In genomic region chr10:93995598-93996271, GRCh38 we compare ENCODE assay signal across 18 cellular contexts. TPM values are rescaled to one million over a fixed set of nuclear protein-coding genes. Genes with fewer than 3 reads are reported as not detected.
DNase-seq lines count a peak whose midpoint lies in the region; ATAC-seq, FAIRE-seq and TF ChIP-seq lines count a peak whose summit lies in the region.
"Had no signal": no experiment of that assay in that cellular context is flagged by ENCODE, and none has a peak within 500 bp of the region (broad histone marks: within the 10 kb centered on the region; RNA-seq: fewer than 3 reads in every experiment).

No MANE protein-coding gene starts in this region.

- FAIRE-seq in urothelium cell line (lab: Jason Lieb, UNC) = no peak
- FAIRE-seq: TTC549 had no signal

- POLR2A ChIA-PET in SK-N-SH (lab: Yijun Ruan, JAX) = no interaction called here

- no peak overlapping the region for H3K4me3 ChIP-seq in SK-N-SH (ENCODE audit: low read depth in 2 of 2, low read length in 1 of 2)
- peak overlapping the region; percentile 3 for H3K4me3 ChIP-seq in astrocyte of the cerebellum (ENCODE audit: low read depth, low read length)
- H3K4me3 ChIP-seq: lung had no signal

- DNase-seq in SK-N-SH = no peak
- peak; percentile 80 for DNase-seq in astrocyte of the cerebellum (ENCODE audit: low read depth)
- DNase-seq in iris pigment epithelial cell (ENCODE audit: low read depth) = peak; percentile 46
- peak; percentile 36 for DNase-seq in urothelium cell line (ENCODE audit: low spot score)
- DNase-seq in omental fat pad (ENCODE audit: low spot score) = no peak
- DNase-seq: 8988T; activated CD8-positive, alpha-beta memory T cell treated with anti-CD3 and anti-CD28 coated beads for 24 hours; activated gamma-delta T cell; Calu3; NCI-H1417 treated with DMSO at 0.1 percent for 48 hours; nucleus accumbens; stimulated activated CD4-positive, alpha-beta T cell treated with anti-CD3 and anti-CD28 coated beads, Interleukin-12 subunit alpha, Interleukin-12 subunit beta, amount 100 ng/mL, for 4 hours; substantia nigra had no signal

- peaks cover 32% of the 10 kb centered on the region for H3F3A ChIP-seq in SK-N-SH (replicated peaks; ENCODE audit: insufficient read depth)

- in situ Hi-C loops in astrocyte of the cerebellum (cut with HindIII; ENCODE audit: low sequenced_read_pairs) = no loop called here

- H3K4me2 ChIP-seq in SK-N-SH = no peak overlapping the region

- ATAC-seq in SK-N-SH treated with all-trans-retinoic acid at 6 μM for 48 hours = no peak
- no peak for ATAC-seq in omental fat pad (ENCODE audit: low FRiP score)
- no peak for ATAC-seq in GM18517 (IDR thresholded peaks at IDR 0.05; ENCODE audit: unreplicated experiment)
- ATAC-seq in HG02623 (IDR thresholded peaks at IDR 0.05; ENCODE audit: unreplicated experiment) = no peak

- CTCF ChIA-PET in SK-N-SH (lab: Yijun Ruan, JAX) = interaction anchor here (0.6 kb wide), 1 partner anchor 79 kb away, joined by 3 read pairs; no protein-coding TSS in a partner anchor

- H3K9ac ChIP-seq in SK-N-SH = no peak overlapping the region

- H3K79me2 ChIP-seq in SK-N-SH (ENCODE audit: insufficient read depth) = no peaks in the 10 kb centered on the region

- H3K36me3 ChIP-seq in SK-N-SH (replicated peaks in 1 of 2; ENCODE audit: control insufficient read depth in 1 of 2, insufficient read depth in 2 of 2, low read length in 1 of 2) = no peaks in the 10 kb centered on the region

- H3K27me3 ChIP-seq in SK-N-SH (ENCODE audit: insufficient read depth) = no peaks in the 10 kb centered on the region

- WGBS in SK-N-SH (ENCODE audit: low lambda C conversion rate) = 85% methylated on average over 10 of the region's 10 CpGs

- H3K27ac ChIP-seq in SK-N-SH (ENCODE audit: low read depth in 2 of 2, low read length in 1 of 2) = no peak overlapping the region

- TF ChIP-seq EP300 in SK-N-SH (IDR thresholded peaks at IDR 0.05; ENCODE audit: borderline replicate concordance in 1 of 2, low read depth in 1 of 2, low read length in 1 of 2) = no peak

- TF ChIP-seq CTCF in SK-N-SH (IDR thresholded peaks at IDR 0.05) (no peak), astrocyte of the cerebellum (IDR thresholded peaks at IDR 0.05; ENCODE audit: low read depth, low read length, missing control alignments) (no peak), omental fat pad (IDR thresholded peaks at IDR 0.05) (no peak)

- no peak overlapping the region for H2AFZ ChIP-seq in SK-N-SH (ENCODE audit: low read depth)

- H3K9me2 ChIP-seq in SK-N-SH = no peaks in the 10 kb centered on the region

- peaks cover 14 to 15% of the 10 kb centered on the region in 2 experiments; a peak in 3 of 4 replicates for H3K4me1 ChIP-seq in SK-N-SH (ENCODE audit: control insufficient read depth in 1 of 2, insufficient read depth in 2 of 2, low read depth in 1 of 2, low read length in 1 of 2)

- H3K9me3 ChIP-seq in SK-N-SH = no peaks in the 10 kb centered on the region

- TF ChIP-seq RAD21 in SK-N-SH (IDR thresholded peaks at IDR 0.05; ENCODE audit: low read length) = no peak

- H4K20me1 ChIP-seq in SK-N-SH (ENCODE audit: insufficient read depth) = no peaks in the 10 kb centered on the region

TF ChIP-seq in SK-N-SH, 30 proteins besides CTCF, POLR2A, EP300 and RAD21:
- TF ChIP-seq CHD2 (IDR thresholded peaks at IDR 0.05; ENCODE audit: low read length, partially characterized antibody) (no peak), YY1 (IDR thresholded peaks at IDR 0.05; ENCODE audit: low read depth) (no peak), NFIC (IDR thresholded peaks at IDR 0.05; ENCODE audit: borderline replicate concordance) (peak; percentile 31; the same call in 1 of the 2 replicates), FOSL2 (IDR thresholded peaks at IDR 0.05; ENCODE audit: borderline replicate concordance, low read depth) (no peak), GATA2 (CRISPR knock-in tag; IDR thresholded peaks at IDR 0.05) (no peak), SMC3 (IDR thresholded peaks at IDR 0.05; ENCODE audit: low read depth, low read length) (no peak)

TF ChIP-seq in SK-N-SH treated with all-trans-retinoic acid at 6 μM for 48 hours, 23 proteins besides CTCF, POLR2A, EP300 and RAD21:
- TF ChIP-seq CSDC2 (CRISPR knock-in tag; IDR thresholded peaks at IDR 0.05) (no peak), RARB (CRISPR knock-in tag; IDR thresholded peaks at IDR 0.05) (no peak), TCF4 (CRISPR knock-in tag; IDR thresholded peaks at IDR 0.05; ENCODE audit: borderline replicate concordance) (no peak), ARNTL (CRISPR knock-in tag; IDR thresholded peaks at IDR 0.05; ENCODE audit: borderline replicate concordance, low read depth) (no peak), CREB5 (CRISPR knock-in tag; IDR thresholded peaks at IDR 0.05; ENCODE audit: low read depth) (no peak), SNAI2 (CRISPR knock-in tag; IDR thresholded peaks at IDR 0.05) (no peak), BACH2 (CRISPR knock-in tag; IDR thresholded peaks at IDR 0.05; ENCODE audit: borderline replicate concordance) (no peak), OSR1 (CRISPR knock-in tag; IDR thresholded peaks at IDR 0.05) (no peak)

RNA-seq across cellular contexts. Expression of gene PLCE1, which starts 2.0 kb away (rescaled TPM):
- polyA plus RNA-seq in SK-N-SH (2012; rRNA removed) = 1.2 and 1.9 TPM in 2 replicates
- 1.6 and 1.7 TPM in 2 replicates for polyA plus RNA-seq in SK-N-SH (2012; cell fraction: cytosol; rRNA removed)
- polyA plus RNA-seq in SK-N-SH (2012; cell fraction: nucleus; rRNA removed) = 2.3 and 3.6 TPM in 2 replicates
- total RNA-seq in omental fat pad = 10 to 100 TPM in 1 of 4 donors, 1 to 10 TPM in 3; 5.8 to 12.8 (median 7.7) TPM

Comparison
In these comparisons a context has a peak if more than half of its experiments do, and no peak if none do; other contexts are left out.
1. DNase-seq: peak in astrocyte of the cerebellum (single experiment), iris pigment epithelial cell (single experiment) and urothelium cell line (single experiment); none in SK-N-SH (single experiment) and omental fat pad (single experiment).